Comparison of ENCODE assay signal across 22 cellular contexts in the genomic region with DNA sequence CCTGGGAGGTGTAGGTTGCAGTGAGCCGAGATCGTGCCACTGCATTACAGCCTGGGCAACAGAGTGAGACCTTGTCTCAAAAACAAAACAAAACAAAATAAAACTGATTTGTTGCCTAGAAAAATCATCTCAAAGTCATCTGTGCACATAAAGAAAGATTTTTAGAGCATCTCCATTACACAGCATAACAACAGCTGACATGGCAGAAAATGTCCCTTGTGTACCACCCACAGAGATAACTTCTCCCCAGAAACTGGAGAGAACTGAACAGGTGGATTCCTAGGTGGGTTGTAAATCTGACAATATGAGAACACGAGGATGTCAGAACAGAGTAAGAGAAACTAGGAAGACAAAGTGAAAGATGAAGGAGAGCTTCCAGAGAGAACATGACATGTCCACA.
A peak's percentile ranks its signal among the peaks of the same experiment; 100 is the strongest.
DNase-seq lines count a peak whose midpoint lies in the region; ATAC-seq, FAIRE-seq and TF ChIP-seq lines count a peak whose summit lies in the region.
"Had no signal": no experiment of that assay in that cellular context is flagged by ENCODE, and none has a peak within 500 bp of the region (broad histone marks: within the 10 kb centered on the region; RNA-seq: fewer than 3 reads in every experiment).

No MANE protein-coding gene starts in this region.

- H2AFZ ChIP-seq in K562 (ENCODE audit: low read depth, low read length) = no peak overlapping the region

- no peak for ATAC-seq in A549
- ATAC-seq in K562 = no peak
- no peak for ATAC-seq in HG02798 (IDR thresholded peaks at IDR 0.05; ENCODE audit: poor library complexity, unreplicated experiment)
- ATAC-seq: GM12878 had no signal

- TF ChIP-seq EP300 in A549 (IDR thresholded peaks at IDR 0.05) (no peak), K562 (IDR thresholded peaks at IDR 0.05; ENCODE audit: low read length) (no peak)

- no peaks in the 10 kb centered on the region for H3K9me1 ChIP-seq in K562 (ENCODE audit: control insufficient read depth, insufficient read depth, low read length)

- H3K36me3 ChIP-seq in K562 (ENCODE audit: control insufficient read depth, insufficient read depth, low read length) = no peaks in the 10 kb centered on the region

- H3K27me3 ChIP-seq in K562 (ENCODE audit: control insufficient read depth in 2 of 2, insufficient read depth in 2 of 2, low read length in 2 of 2) = no peaks in the 10 kb centered on the region
- H3K27me3 ChIP-seq: BLaER1 treated with 17β-estradiol and CSF1 and Interleukin-3, amounts not matched to agents 10 nM and 100 nM had no signal

- H3K27me3 Mint-ChIP-seq in CD14-positive monocyte (ENCODE audit: low read depth in 3 of 3) (no peaks in the 10 kb centered on the region), osteocyte (ENCODE audit: unreplicated experiment) (no peaks in the 10 kb centered on the region)
- H3K27me3 Mint-ChIP-seq: B cell; CD4-positive, alpha-beta memory T cell; CD4-positive, CD25-positive, alpha-beta regulatory T cell; CD8-positive, alpha-beta memory T cell had no signal

- FAIRE-seq in A549 (lab: Jason Lieb, UNC) (no peak), K562 (lab: Jason Lieb, UNC) (no peak)
- FAIRE-seq: A204.1, GM12878, GM12892, GM18507 had no signal

- CTCF ChIA-PET in A549 (lab: Yijun Ruan, JAX) (no interaction called here), K562 (lab: Yijun Ruan, JAX; ENCODE audit: low intra/inter-chr PET ratio) (no interaction called here)

- intact Hi-C loops in CD14-positive monocyte (cut with micrococcal nuclease) (no loop called here), K562 (cut with micrococcal nuclease) (no loop called here)

- WGBS in A549 (ENCODE audit: missing lambda C conversion rate) = 35% methylated on average over 3 of the region's 3 CpGs
- 0% methylated on average over 3 of the region's 3 CpGs for WGBS in K562 (ENCODE audit: insufficient coverage, low coverage, missing lambda C conversion rate)

- H3K4me2 ChIP-seq in A549 (no peak overlapping the region), K562 (ENCODE audit: insufficient read depth, low read length) (no peak overlapping the region)
- H3K4me2 ChIP-seq: BLaER1 treated with 17β-estradiol and CSF1 and Interleukin-3, amounts not matched to agents 10 nM and 100 nM had no signal

- BruUV-seq in K562 (replicated peaks; lab: Mats Ljungman, UMichigan) = no TSS peak

- H3K4me3 ChIP-seq in A549 = no peak overlapping the region
- no peak overlapping the region for H3K4me3 ChIP-seq in K562
- H3K4me3 ChIP-seq: BLaER1 treated with 17β-estradiol and CSF1 and Interleukin-3, amounts not matched to agents 10 nM and 100 nM; GM12878 had no signal

- TF ChIP-seq POLR2A in A549 (IDR thresholded peaks at IDR 0.05; ENCODE audit: low read length) (no peak), K562 (conservative IDR thresholded peaks at IDR 0.05) (no peak)

- H3K9me3 Mint-ChIP-seq in CD14-positive monocyte = peaks cover 0 to 24% (median 7%) of the 10 kb centered on the region in 7 donors
- peaks cover 18% of the 10 kb centered on the region for H3K9me3 Mint-ChIP-seq in osteocyte (ENCODE audit: unreplicated experiment)

- no peak overlapping the region for H3K9ac ChIP-seq in K562 (ENCODE audit: insufficient read depth in 1 of 2, low read depth in 2 of 2, low read length in 2 of 2)
- H3K9ac ChIP-seq: BLaER1 treated with 17β-estradiol and CSF1 and Interleukin-3, amounts not matched to agents 10 nM and 100 nM had no signal

- H3K27ac ChIP-seq in A549 = no peak overlapping the region
- no peak overlapping the region for H3K27ac ChIP-seq in K562 (ENCODE audit: extremely low read depth, low read depth, low read length)
- H3K27ac ChIP-seq: BLaER1 treated with 17β-estradiol and CSF1 and Interleukin-3, amounts not matched to agents 10 nM and 100 nM; C4-2B had no signal

- H4K20me1 ChIP-seq in K562 (replicated peaks; ENCODE audit: control insufficient read depth, insufficient read depth, low read length) = no peaks in the 10 kb centered on the region
- H4K20me1 ChIP-seq: BLaER1 treated with 17β-estradiol and CSF1 and Interleukin-3, amounts not matched to agents 10 nM and 100 nM had no signal

- H3K4me1 Mint-ChIP-seq in CD14-positive monocyte = peaks cover 3% of the 10 kb centered on the region
- peaks cover 23% of the 10 kb centered on the region for H3K4me1 Mint-ChIP-seq in osteocyte (ENCODE audit: unreplicated experiment)
- H3K4me1 Mint-ChIP-seq: CD4-positive, alpha-beta memory T cell; CD8-positive, alpha-beta memory T cell had no signal

- in situ Hi-C loops in K562 (cut with MboI) = no loop called here

- DNase-seq in A549 (ENCODE audit: low read depth in 1 of 2, low spot score in 1 of 2) (no peak), CD14-positive monocyte (ENCODE audit: low spot score) (no peak), K562 (ENCODE audit: extremely low read depth in 1 of 4, low spot score in 3 of 4) (no peak), osteocyte (ENCODE audit: extremely low spot score, unreplicated experiment) (no peak)
- DNase-seq: 8988T; CD4-positive, alpha-beta memory T cell; CD4-positive, CD25-positive, alpha-beta regulatory T cell; CD8-positive, alpha-beta memory T cell; COR-L47; DMS 273 treated with DMSO at 0.1 percent for 48 hours; DMS153; DMS79; DND-41; GDM1 had no signal

- H3K27ac Mint-ChIP-seq in CD14-positive monocyte (peak overlapping the region in 4 of 7 donors; percentile 3 to 86 (median 35)), osteocyte (ENCODE audit: unreplicated experiment) (no peak overlapping the region)
- H3K27ac Mint-ChIP-seq: B cell; CD4-positive, CD25-positive, alpha-beta regulatory T cell; CD8-positive, alpha-beta memory T cell had no signal

- H3K4me3 Mint-ChIP-seq in CD14-positive monocyte = no peak overlapping the region
- H3K4me3 Mint-ChIP-seq in osteocyte (ENCODE audit: unreplicated experiment) = no peak overlapping the region
- H3K4me3 Mint-ChIP-seq: B cell; CD4-positive, alpha-beta memory T cell; CD4-positive, CD25-positive, alpha-beta regulatory T cell; CD8-positive, alpha-beta memory T cell had no signal

- TF ChIP-seq CTCF in A549 (IDR thresholded peaks at IDR 0.05) (no peak), CD14-positive monocyte (IDR thresholded peaks at IDR 0.05) (no peak), K562 (IDR thresholded peaks at IDR 0.05 in 2 of 3, conservative IDR thresholded peaks at IDR 0.05 in 1 of 3; ENCODE audit: insufficient read depth in 2 of 3, low read depth in 1 of 3, low read length in 3 of 3) (no peak), osteocyte (IDR thresholded peaks at IDR 0.05) (no peak)

- POLR2A ChIA-PET in A549 (lab: Yijun Ruan, JAX) (no interaction called here), K562 (lab: Yijun Ruan, JAX) (interaction anchor here (0.7 kb wide), 1 partner anchor 13 kb away, joined by 3 read pairs; no protein-coding TSS in a partner anchor)

- TF ChIP-seq RAD21 in A549 (conservative IDR thresholded peaks at IDR 0.05 in 1 of 2, IDR thresholded peaks at IDR 0.05 in 1 of 2) (no peak), K562 (CRISPR knock-in tag; conservative IDR thresholded peaks at IDR 0.05 in 1 of 2, IDR thresholded peaks at IDR 0.05 in 1 of 2) (no peak)

- H3K4me1 ChIP-seq in A549 (no peaks in the 10 kb centered on the region), K562 (replicated peaks in 1 of 2; ENCODE audit: control insufficient read depth in 2 of 2, insufficient read depth in 2 of 2, low read length in 2 of 2) (no peaks in the 10 kb centered on the region)

- H3K36me3 Mint-ChIP-seq in CD14-positive monocyte = peaks cover 5 to 9% of the 10 kb centered on the region in 2 donors
- H3K36me3 Mint-ChIP-seq in osteocyte (ENCODE audit: unreplicated experiment) = peaks cover 5% of the 10 kb centered on the region

- H3K79me2 ChIP-seq in K562 (ENCODE audit: control insufficient read depth, insufficient read depth, low read length) = no peaks in the 10 kb centered on the region

- H3K9me3 ChIP-seq in A549 = peaks cover 13% of the 10 kb centered on the region
- H3K9me3 ChIP-seq in K562 (replicated peaks; ENCODE audit: control insufficient read depth, insufficient read depth, low read depth, low read length) = no peaks in the 10 kb centered on the region

TF ChIP-seq in A549, 52 proteins besides CTCF, POLR2A, EP300 and RAD21:
- TF ChIP-seq ZC3H11A (IDR thresholded peaks at IDR 0.05) (no peak), JUNB (IDR thresholded peaks at IDR 0.05) (no peak), BHLHE40 (IDR thresholded peaks at IDR 0.05; ENCODE audit: low read depth, low read length) (no peak), MAFK (IDR thresholded peaks at IDR 0.05; ENCODE audit: partially characterized antibody) (peak; percentile 90), CEBPB (IDR thresholded peaks at IDR 0.05) (no peak), PHF8 (IDR thresholded peaks at IDR 0.05; ENCODE audit: borderline replicate concordance, low read depth) (no peak)
- TF ChIP-seq, protein P1, sequence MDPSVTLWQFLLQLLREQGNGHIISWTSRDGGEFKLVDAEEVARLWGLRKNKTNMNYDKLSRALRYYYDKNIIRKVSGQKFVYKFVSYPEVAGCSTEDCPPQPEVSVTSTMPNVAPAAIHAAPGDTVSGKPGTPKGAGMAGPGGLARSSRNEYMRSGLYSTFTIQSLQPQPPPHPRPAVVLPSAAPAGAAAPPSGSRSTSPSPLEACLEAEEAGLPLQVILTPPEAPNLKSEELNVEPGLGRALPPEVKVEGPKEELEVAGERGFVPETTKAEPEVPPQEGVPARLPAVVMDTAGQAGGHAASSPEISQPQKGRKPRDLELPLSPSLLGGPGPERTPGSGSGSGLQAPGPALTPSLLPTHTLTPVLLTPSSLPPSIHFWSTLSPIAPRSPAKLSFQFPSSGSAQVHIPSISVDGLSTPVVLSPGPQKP (IDR thresholded peaks at IDR 0.05; ENCODE audit: low read depth, low read length) = no peak

TF ChIP-seq in K562, 482 proteins besides CTCF, POLR2A, EP300 and RAD21:
- no peak for TF ChIP-seq HDAC8 (tag; IDR thresholded peaks at IDR 0.05)
- no peak for TF ChIP-seq TCF3 (CRISPR knock-in tag; IDR thresholded peaks at IDR 0.05)
- TF ChIP-seq MAFG (tag; conservative IDR thresholded peaks at IDR 0.05) = peak; percentile 37; the same call in 1 of the 2 replicates
- TF ChIP-seq SMAD3 (CRISPR knock-in tag; conservative IDR thresholded peaks at IDR 0.05) = no peak
- TF ChIP-seq ZZZ3 (IDR thresholded peaks at IDR 0.05) = no peak
- peak; percentile 52 for TF ChIP-seq ZNF316 (IDR thresholded peaks at IDR 0.05)

Comparison
In these comparisons a context has a peak if more than half of its experiments do, and no peak if none do; other contexts are left out.
1. Of the 35 proteins assayed by ChIP-seq in both K562 and A549: peak only in K562: none; only in A549: MAFK; in both: none; in neither: 34.